ENCODE assay signal across 2 cellular contexts in the genomic region with DNA sequence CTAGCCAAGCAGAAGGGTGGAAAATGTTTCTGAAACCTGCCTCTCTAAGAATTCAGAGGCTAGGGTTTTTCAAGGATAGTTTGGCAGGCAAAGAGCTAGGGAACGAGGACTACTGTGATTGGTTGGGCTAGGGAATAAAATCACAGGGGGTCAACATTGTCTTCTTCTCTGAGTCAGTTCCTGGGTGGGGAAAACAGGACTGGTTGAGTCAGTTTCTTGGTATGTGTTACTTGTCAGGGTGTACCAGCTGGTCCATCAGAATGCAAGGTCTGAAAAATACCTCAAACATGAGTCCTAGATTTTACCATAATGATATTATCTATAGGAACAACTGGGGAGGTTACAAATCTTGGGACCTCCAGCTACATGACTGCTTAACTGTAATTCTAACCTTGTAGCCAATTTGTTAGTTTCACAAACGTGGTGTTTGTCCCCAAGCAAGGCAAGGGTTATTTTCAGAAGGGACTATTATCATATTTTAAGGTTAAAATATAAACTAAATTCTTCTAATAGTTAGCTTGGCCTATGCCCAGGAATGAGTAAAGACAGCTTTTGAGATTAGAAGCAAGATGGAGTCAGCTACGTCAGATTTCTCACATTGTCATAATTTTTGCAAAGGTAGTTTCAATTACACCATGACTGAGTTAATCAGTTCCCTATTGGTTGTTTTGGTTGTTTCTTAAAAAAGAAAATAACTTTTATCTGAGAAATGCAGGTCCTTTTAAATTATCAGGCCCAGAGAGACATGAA.
TF ChIP-seq lines count a peak whose summit lies in the region.

No MANE protein-coding gene starts in this region.

TF ChIP-seq in Ishikawa, 13 proteins besides CTCF, POLR2A, EP300 and RAD21 (continued from another document):
- TF ChIP-seq, protein P1, sequence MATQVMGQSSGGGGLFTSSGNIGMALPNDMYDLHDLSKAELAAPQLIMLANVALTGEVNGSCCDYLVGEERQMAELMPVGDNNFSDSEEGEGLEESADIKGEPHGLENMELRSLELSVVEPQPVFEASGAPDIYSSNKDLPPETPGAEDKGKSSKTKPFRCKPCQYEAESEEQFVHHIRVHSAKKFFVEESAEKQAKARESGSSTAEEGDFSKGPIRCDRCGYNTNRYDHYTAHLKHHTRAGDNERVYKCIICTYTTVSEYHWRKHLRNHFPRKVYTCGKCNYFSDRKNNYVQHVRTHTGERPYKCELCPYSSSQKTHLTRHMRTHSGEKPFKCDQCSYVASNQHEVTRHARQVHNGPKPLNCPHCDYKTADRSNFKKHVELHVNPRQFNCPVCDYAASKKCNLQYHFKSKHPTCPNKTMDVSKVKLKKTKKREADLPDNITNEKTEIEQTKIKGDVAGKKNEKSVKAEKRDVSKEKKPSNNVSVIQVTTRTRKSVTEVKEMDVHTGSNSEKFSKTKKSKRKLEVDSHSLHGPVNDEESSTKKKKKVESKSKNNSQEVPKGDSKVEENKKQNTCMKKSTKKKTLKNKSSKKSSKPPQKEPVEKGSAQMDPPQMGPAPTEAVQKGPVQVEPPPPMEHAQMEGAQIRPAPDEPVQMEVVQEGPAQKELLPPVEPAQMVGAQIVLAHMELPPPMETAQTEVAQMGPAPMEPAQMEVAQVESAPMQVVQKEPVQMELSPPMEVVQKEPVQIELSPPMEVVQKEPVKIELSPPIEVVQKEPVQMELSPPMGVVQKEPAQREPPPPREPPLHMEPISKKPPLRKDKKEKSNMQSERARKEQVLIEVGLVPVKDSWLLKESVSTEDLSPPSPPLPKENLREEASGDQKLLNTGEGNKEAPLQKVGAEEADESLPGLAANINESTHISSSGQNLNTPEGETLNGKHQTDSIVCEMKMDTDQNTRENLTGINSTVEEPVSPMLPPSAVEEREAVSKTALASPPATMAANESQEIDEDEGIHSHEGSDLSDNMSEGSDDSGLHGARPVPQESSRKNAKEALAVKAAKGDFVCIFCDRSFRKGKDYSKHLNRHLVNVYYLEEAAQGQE (IDR thresholded peaks at IDR 0.05; ENCODE audit: low read depth) = no peak
- no peak for TF ChIP-seq CEBPB (IDR thresholded peaks at IDR 0.05)
- TF ChIP-seq YY1 (IDR thresholded peaks at IDR 0.05; ENCODE audit: low read depth) = no peak
- TF ChIP-seq EGR1 (IDR thresholded peaks at IDR 0.05) = no peak
- TF ChIP-seq NFIC (IDR thresholded peaks at IDR 0.05) = 0 out of 2 replicates have a peak, but pooled peaks have one; percentile 24
- TF ChIP-seq FOXM1 (IDR thresholded peaks at IDR 0.05; ENCODE audit: borderline replicate concordance, low read depth) = no peak
- no peak for TF ChIP-seq CREB1 (IDR thresholded peaks at IDR 0.05; ENCODE audit: low read depth)
- TF ChIP-seq ZBTB7A (IDR thresholded peaks at IDR 0.05; ENCODE audit: low read depth) = no peak
- TF ChIP-seq TEAD4 (IDR thresholded peaks at IDR 0.05) = peak; percentile 86
- no peak for TF ChIP-seq TAF1 (IDR thresholded peaks at IDR 0.05; ENCODE audit: low read depth)
- TF ChIP-seq TCF12 (IDR thresholded peaks at IDR 0.05; ENCODE audit: low read depth) = peak; percentile 79
- TF ChIP-seq, protein P2, sequence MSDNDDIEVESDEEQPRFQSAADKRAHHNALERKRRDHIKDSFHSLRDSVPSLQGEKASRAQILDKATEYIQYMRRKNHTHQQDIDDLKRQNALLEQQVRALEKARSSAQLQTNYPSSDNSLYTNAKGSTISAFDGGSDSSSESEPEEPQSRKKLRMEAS (IDR thresholded peaks at IDR 0.05) = 0 out of 2 replicates have a peak, but pooled peaks have one; percentile 26

TF ChIP-seq in GM12878, 131 proteins besides CTCF, POLR2A, EP300 and RAD21 (continued from another document):
- TF ChIP-seq, protein P3, sequence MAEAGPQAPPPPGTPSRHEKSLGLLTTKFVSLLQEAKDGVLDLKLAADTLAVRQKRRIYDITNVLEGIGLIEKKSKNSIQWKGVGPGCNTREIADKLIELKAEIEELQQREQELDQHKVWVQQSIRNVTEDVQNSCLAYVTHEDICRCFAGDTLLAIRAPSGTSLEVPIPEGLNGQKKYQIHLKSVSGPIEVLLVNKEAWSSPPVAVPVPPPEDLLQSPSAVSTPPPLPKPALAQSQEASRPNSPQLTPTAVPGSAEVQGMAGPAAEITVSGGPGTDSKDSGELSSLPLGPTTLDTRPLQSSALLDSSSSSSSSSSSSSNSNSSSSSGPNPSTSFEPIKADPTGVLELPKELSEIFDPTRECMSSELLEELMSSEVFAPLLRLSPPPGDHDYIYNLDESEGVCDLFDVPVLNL (IDR thresholded peaks at IDR 0.05; ENCODE audit: low read depth, low read length) = no peak
- no peak for TF ChIP-seq MYB (IDR thresholded peaks at IDR 0.05; ENCODE audit: borderline replicate concordance, low read depth, low read length)
- no peak for TF ChIP-seq ZNF24 (IDR thresholded peaks at IDR 0.05)
- no peak for TF ChIP-seq PAX5 (IDR thresholded peaks at IDR 0.05; ENCODE audit: borderline replicate concordance, low read depth, low read length)
- TF ChIP-seq ZZZ3 (IDR thresholded peaks at IDR 0.05; ENCODE audit: control insufficient read depth, insufficient read length, low read depth) = no peak
- TF ChIP-seq FOXK2 (IDR thresholded peaks at IDR 0.05) = no peak
- TF ChIP-seq, protein P4, sequence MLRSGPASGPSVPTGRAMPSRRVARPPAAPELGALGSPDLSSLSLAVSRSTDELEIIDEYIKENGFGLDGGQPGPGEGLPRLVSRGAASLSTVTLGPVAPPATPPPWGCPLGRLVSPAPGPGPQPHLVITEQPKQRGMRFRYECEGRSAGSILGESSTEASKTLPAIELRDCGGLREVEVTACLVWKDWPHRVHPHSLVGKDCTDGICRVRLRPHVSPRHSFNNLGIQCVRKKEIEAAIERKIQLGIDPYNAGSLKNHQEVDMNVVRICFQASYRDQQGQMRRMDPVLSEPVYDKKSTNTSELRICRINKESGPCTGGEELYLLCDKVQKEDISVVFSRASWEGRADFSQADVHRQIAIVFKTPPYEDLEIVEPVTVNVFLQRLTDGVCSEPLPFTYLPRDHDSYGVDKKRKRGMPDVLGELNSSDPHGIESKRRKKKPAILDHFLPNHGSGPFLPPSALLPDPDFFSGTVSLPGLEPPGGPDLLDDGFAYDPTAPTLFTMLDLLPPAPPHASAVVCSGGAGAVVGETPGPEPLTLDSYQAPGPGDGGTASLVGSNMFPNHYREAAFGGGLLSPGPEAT (IDR thresholded peaks at IDR 0.05; ENCODE audit: low read depth) = no peak
- TF ChIP-seq JUNB (IDR thresholded peaks at IDR 0.05) = no peak
- no peak for TF ChIP-seq HDAC2 (IDR thresholded peaks at IDR 0.05)
